ENCODE assay signal across 10 cellular contexts in genomic region chr10:32004161-32004591, GRCh38. TPM values are rescaled to one million over a fixed set of nuclear protein-coding genes. Genes with fewer than 3 reads are reported as not detected.
DNase-seq lines count a peak whose midpoint lies in the region; ATAC-seq and TF ChIP-seq lines count a peak whose summit lies in the region.
"Had no signal": no experiment of that assay in that cellular context is flagged by ENCODE, and none has a peak within 500 bp of the region (broad histone marks: within the 10 kb centered on the region; RNA-seq: fewer than 3 reads in every experiment).

No MANE protein-coding gene starts in this region.

- H3K36me3 ChIP-seq in BE2C (peaks cover 5% of the 10 kb centered on the region), IMR-90 (ENCODE audit: control insufficient read depth, insufficient read depth, low read length) (peaks cover 12% of the 10 kb centered on the region)

- in situ Hi-C loops in IMR-90 (cut with MboI; ENCODE audit: low sequenced_read_pairs), result no loop called here

- H3K79me1 ChIP-seq in IMR-90 (ENCODE audit: low read depth in 1 of 2, low read length in 2 of 2), result peaks cover 0 to 11% of the 10 kb centered on the region in 2 experiments; a peak in 1 of 4 replicates

- CTCF ChIA-PET in IMR-90 (lab: Yijun Ruan, JAX), result no interaction called here

- H4K5ac ChIP-seq in IMR-90 (ENCODE audit: low read depth, low read length), result no peak overlapping the region

- TF ChIP-seq RAD21 in IMR-90 (IDR thresholded peaks at IDR 0.05; ENCODE audit: low read length), result no peak

- H4K20me1 ChIP-seq in IMR-90 (ENCODE audit: insufficient read depth, low read length), result peaks cover 4% of the 10 kb centered on the region; the same call in 1 of the 2 replicates

- H2AFZ ChIP-seq in IMR-90 (replicated peaks; ENCODE audit: low read length, poor library complexity), result no peak overlapping the region

- no peaks in the 10 kb centered on the region for H3K27me3 ChIP-seq in BE2C
- no peaks in the 10 kb centered on the region for H3K27me3 ChIP-seq in IMR-90 (ENCODE audit: control insufficient read depth, insufficient read depth, low read length)
- H3K27me3 ChIP-seq: neutrophil had no signal

- no peak overlapping the region for H2AK5ac ChIP-seq in IMR-90 (ENCODE audit: low read depth, low read length)

- H3K4me3 ChIP-seq in BE2C (ENCODE audit: low read depth, low read length) (no peak overlapping the region), IMR-90 (ENCODE audit: insufficient read depth, low read depth, low read length) (no peak overlapping the region), choroid plexus epithelial cell (ENCODE audit: low read depth, low read length) (no peak overlapping the region)

- no peak overlapping the region for H3K4me2 ChIP-seq in IMR-90 (ENCODE audit: low read depth, low read length)

- H3K4ac ChIP-seq in IMR-90 (ENCODE audit: low read depth, low read length), result no peak overlapping the region; the same call in 1 of the 2 replicates

- DNase-seq in BE2C (peak; percentile 15), IMR-90 (no peak), choroid plexus epithelial cell (ENCODE audit: low read depth) (peak; percentile 15), myocyte (ENCODE audit: low read depth) (peak; percentile 82), NCI-H1048 (lab: John Stamatoyannopoulos, UW) (no peak)
- DNase-seq: NCI-H2029 had no signal

- H2AK9ac ChIP-seq in IMR-90 (replicated peaks; ENCODE audit: low read depth, low read length, poor library complexity), result no peak overlapping the region

- H2BK120ac ChIP-seq in IMR-90 (ENCODE audit: low read depth, low read length), result no peak overlapping the region

- H3K27ac ChIP-seq in IMR-90 (ENCODE audit: insufficient read depth, low read length), result no peak overlapping the region
- H3K27ac ChIP-seq: neutrophil had no signal

- peak; percentile 13; the same call in 1 of the 2 replicates for ATAC-seq in IMR-90 (ENCODE audit: low read depth)
- ATAC-seq in GM21367 (IDR thresholded peaks at IDR 0.05; ENCODE audit: unreplicated experiment), result no peak
- ATAC-seq in HG03159 (IDR thresholded peaks at IDR 0.05; ENCODE audit: unreplicated experiment), result no peak
- no peak for ATAC-seq in GM21619 (IDR thresholded peaks at IDR 0.05; ENCODE audit: unreplicated experiment)

- intact Hi-C loops in IMR-90 (cut with micrococcal nuclease), result loop anchor here (2.0 to 10.0 kb wide), 2 partner anchors 141 to 1279 kb away; no protein-coding TSS in a partner anchor

- no peak overlapping the region for H2BK20ac ChIP-seq in IMR-90 (ENCODE audit: low read depth, low read length)

- 57% methylated on average over 1 of the region's 3 CpGs; no CpG with 5 or more reads in 1 of the 2 experiments for WGBS in IMR-90 (ENCODE audit: extremely low coverage in 2 of 2, insufficient read length in 1 of 2), 2 experiments

- H3K4me1 ChIP-seq in BE2C, result peaks cover 3% of the 10 kb centered on the region; the same call in 1 of the 2 replicates
- peaks cover 3% of the 10 kb centered on the region; the same call in 1 of the 2 replicates for H3K4me1 ChIP-seq in IMR-90 (ENCODE audit: control insufficient read depth, insufficient read depth, low read length)

- POLR2A ChIA-PET in IMR-90 (lab: Charles Lee; ENCODE audit: unreplicated experiment), result no interaction called here

- no peak overlapping the region for H2BK5ac ChIP-seq in IMR-90 (ENCODE audit: low read depth, low read length, poor library complexity, severe bottlenecking)

- peaks cover 6% of the 10 kb centered on the region for H3K9me1 ChIP-seq in IMR-90 (ENCODE audit: insufficient read depth, low read length)

- BruUV-seq in IMR-90 (replicated peaks; lab: Mats Ljungman, UMichigan), result no TSS peak

- no peak overlapping the region for H4K8ac ChIP-seq in IMR-90 (ENCODE audit: low read depth in 2 of 2, low read length in 2 of 2)

- H3K56ac ChIP-seq in IMR-90 (ENCODE audit: extremely low read depth, insufficient read depth, low read length), result no peak overlapping the region

- peak overlapping the region; percentile 20; the same call in 1 of the 2 replicates for H3K23ac ChIP-seq in IMR-90 (ENCODE audit: low read depth, low read length)

- no peak overlapping the region for H4K91ac ChIP-seq in IMR-90 (ENCODE audit: insufficient read depth, low read depth, low read length)

- no peak overlapping the region for H3K14ac ChIP-seq in IMR-90 (replicated peaks; ENCODE audit: low read depth, low read length)

- no peaks in the 10 kb centered on the region for H3K9me3 ChIP-seq in BE2C
- H3K9me3 ChIP-seq in IMR-90 (ENCODE audit: control insufficient read depth, insufficient read depth, low read length), result no peaks in the 10 kb centered on the region
- H3K9me3 ChIP-seq: neutrophil had no signal

- H3K18ac ChIP-seq in IMR-90 (ENCODE audit: low read depth, low read length), result no peak overlapping the region

- no peak for TF ChIP-seq POLR2A in IMR-90 (IDR thresholded peaks at IDR 0.05; ENCODE audit: low read depth, low read length)

- H3K9ac ChIP-seq in IMR-90 (ENCODE audit: low read depth, low read length), result no peak overlapping the region

- no peak overlapping the region for H2BK15ac ChIP-seq in IMR-90 (ENCODE audit: low read depth, low read length)

- dilution Hi-C loops in IMR-90 (cut with HindIII; ENCODE audit: low sequenced_read_pairs, unreplicated experiment), result no loop called here

- no peak for TF ChIP-seq CTCF in BE2C (IDR thresholded peaks at IDR 0.05; ENCODE audit: low read depth, low read length)
- TF ChIP-seq CTCF in IMR-90 (conservative IDR thresholded peaks at IDR 0.05; ENCODE audit: low read depth, low read length), result no peak
- TF ChIP-seq CTCF in choroid plexus epithelial cell (conservative IDR thresholded peaks at IDR 0.05; ENCODE audit: low read depth, low read length), result no peak

TF ChIP-seq in IMR-90, 13 proteins besides CTCF, POLR2A, EP300 and RAD21:
- TF ChIP-seq RCOR1 (IDR thresholded peaks at IDR 0.05; ENCODE audit: insufficient replicate concordance, low read length), result no peak
- no peak for TF ChIP-seq NFE2L2 (IDR thresholded peaks at IDR 0.05; ENCODE audit: low read depth, low read length)
- no peak for TF ChIP-seq SMC3 (IDR thresholded peaks at IDR 0.05; ENCODE audit: low read depth, low read length)
- no peak for TF ChIP-seq BHLHE40 (IDR thresholded peaks at IDR 0.05; ENCODE audit: low read depth, low read length)
- no peak for TF ChIP-seq FOS (IDR thresholded peaks at IDR 0.05; ENCODE audit: low read depth, low read length)
TF ChIP-seq in IMR-90: peak in this region for 0.

RNA-seq across cellular contexts. Expression of gene KIF5B, which starts 52.0 kb away (rescaled TPM):
- polyA plus RNA-seq in BE2C (2012; ENCODE audit: insufficient read depth, insufficient read length, low read depth), result 71.6 TPM
- total RNA-seq in IMR-90 (2012; rRNA removed), result 68.5 and 130 TPM in 2 replicates
- polyA plus RNA-seq in IMR-90 (2012; rRNA removed), result 26.7 and 33.5 TPM in 2 replicates
- 7.4 and 9.2 TPM in 2 replicates for polyA plus RNA-seq in IMR-90 (2012; cell fraction: cytosol; rRNA removed)
- polyA plus RNA-seq in IMR-90 (2012; cell fraction: nucleus; rRNA removed; ENCODE audit: low replicate concordance), result 4.8 and 13.7 TPM in 2 replicates
- total RNA-seq in myocyte, result 416 and 456 TPM in 2 replicates
- polyA plus RNA-seq in myocyte (2012), result 82.1 TPM

Comparison
In these comparisons a context has a peak if more than half of its experiments do, and no peak if none do; other contexts are left out.
1. DNase-seq: peak in BE2C (single experiment), choroid plexus epithelial cell (single experiment) and myocyte (single experiment); none in IMR-90 (single experiment) and NCI-H1048 (single experiment).